In the genomic region with DNA sequence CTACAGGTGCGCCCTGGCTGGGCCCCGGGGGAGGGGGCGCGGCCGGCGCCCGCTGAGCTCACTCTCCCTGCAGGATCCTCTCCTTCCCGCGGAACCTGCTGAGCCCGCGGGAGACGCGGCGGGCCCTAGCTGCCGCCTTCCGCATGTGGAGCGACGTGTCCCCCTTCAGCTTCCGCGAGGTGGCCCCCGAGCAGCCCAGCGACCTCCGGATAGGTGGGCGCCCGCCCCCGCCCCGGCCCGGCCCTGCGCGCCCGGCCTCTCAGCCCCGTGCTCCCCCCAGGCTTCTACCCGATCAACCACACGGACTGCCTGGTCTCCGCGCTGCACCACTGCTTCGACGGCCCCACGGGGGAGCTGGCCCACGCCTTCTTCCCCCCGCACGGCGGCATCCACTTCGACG, we compare ENCODE assay signal across 7 cellular contexts. TPM values are rescaled to one million over a fixed set of nuclear protein-coding genes. Genes with fewer than 3 reads are reported as not detected.
DNase-seq lines count a peak whose midpoint lies in the region; ATAC-seq and TF ChIP-seq lines count a peak whose summit lies in the region.
"Not testable (repeated sequence)": the region's sequence is repeated elsewhere in the genome, so short reads cannot be mapped to it uniquely, and the experiment has no call there.

No MANE protein-coding gene starts in this region.

- not testable (repeated sequence) for H3K27me3 ChIP-seq in CD4-positive, alpha-beta T cell (ENCODE audit: control insufficient read depth, insufficient read depth, low read length)

- H3K27me3 Mint-ChIP-seq in CD4-positive, alpha-beta T cell; T-helper 17 cell; activated CD8-positive, alpha-beta memory T cell treated with anti-CD3 and anti-CD28 coated beads, Interleukin-2, amount 10 ng/mL, durations not matched to agents 7 days and 5 days; effector memory CD8-positive, alpha-beta T cell: not testable (repeated sequence)

- not testable (repeated sequence) for H3K4me1 Mint-ChIP-seq in CD4-positive, alpha-beta T cell (ENCODE audit: low read depth); T-helper 17 cell; activated CD8-positive, alpha-beta memory T cell treated with anti-CD3 and anti-CD28 coated beads, Interleukin-2, amount 10 ng/mL, durations not matched to agents 7 days and 5 days; effector memory CD8-positive, alpha-beta T cell (ENCODE audit: low read depth in 2 of 2); stimulated activated effector memory CD8-positive, alpha-beta T cell treated with anti-CD3 and anti-CD28 coated beads, Interleukin-12 subunit alpha, Interleukin-12 subunit beta, amount 100 ng/mL, for 72 hours

- not testable (repeated sequence) for H3K4me1 ChIP-seq in mucosa of descending colon (ENCODE audit: low read depth)

- TF ChIP-seq CTCF in CD4-positive, alpha-beta T cell (IDR thresholded peaks at IDR 0.05); mucosa of descending colon (IDR thresholded peaks at IDR 0.05): not testable (repeated sequence)

- ATAC-seq in CD4-positive, alpha-beta T cell (ENCODE audit: poor library complexity): peak; percentile 53
- ATAC-seq in T-helper 17 cell (peak; percentile 22), left ventricle myocardium superior (peak; percentile 27), mucosa of descending colon (peak; percentile 6)
- peak; percentile 28 for ATAC-seq in activated CD8-positive, alpha-beta memory T cell treated with anti-CD3 and anti-CD28 coated beads, Interleukin-2, amount 10 ng/mL, durations not matched to agents 7 days and 5 days
- peak; percentile 68 for ATAC-seq in effector memory CD8-positive, alpha-beta T cell (replicated peaks)
- peak; percentile 4 for ATAC-seq in stimulated activated effector memory CD8-positive, alpha-beta T cell treated with anti-CD3 and anti-CD28 coated beads, Interleukin-12 subunit alpha, Interleukin-12 subunit beta, amount 100 ng/mL, for 72 hours

- CTCF ChIA-PET in CD4-positive, alpha-beta T cell (lab: Charles Lee); activated CD8-positive, alpha-beta memory T cell treated with anti-CD3 and anti-CD28 coated beads, Interleukin-2, amount 10 ng/mL, durations not matched to agents 7 days and 5 days (lab: Charles Lee): not testable (repeated sequence)

- intact Hi-C loops in CD4-positive, alpha-beta T cell (cut with DNase I, micrococcal nuclease); left ventricle myocardium superior (cut with micrococcal nuclease); mucosa of descending colon (cut with DNase I, micrococcal nuclease): not testable (repeated sequence)

- POLR2A ChIA-PET in CD4-positive, alpha-beta T cell (lab: Charles Lee): not testable (repeated sequence)

- H3K9me3 Mint-ChIP-seq in CD4-positive, alpha-beta T cell; activated CD8-positive, alpha-beta memory T cell treated with anti-CD3 and anti-CD28 coated beads, Interleukin-2, amount 10 ng/mL, durations not matched to agents 7 days and 5 days (ENCODE audit: low read depth); effector memory CD8-positive, alpha-beta T cell; stimulated activated effector memory CD8-positive, alpha-beta T cell treated with anti-CD3 and anti-CD28 coated beads, Interleukin-12 subunit alpha, Interleukin-12 subunit beta, amount 100 ng/mL, for 72 hours: not testable (repeated sequence)

- H3K9me3 ChIP-seq in CD4-positive, alpha-beta T cell (ENCODE audit: control insufficient read depth, low read length); T-helper 17 cell (ENCODE audit: control insufficient read depth, low read length, poor library complexity, severe bottlenecking); mucosa of descending colon: not testable (repeated sequence)

- not testable (repeated sequence) for H3K27ac Mint-ChIP-seq in CD4-positive, alpha-beta T cell; T-helper 17 cell; activated CD8-positive, alpha-beta memory T cell treated with anti-CD3 and anti-CD28 coated beads, Interleukin-2, amount 10 ng/mL, durations not matched to agents 7 days and 5 days; effector memory CD8-positive, alpha-beta T cell; stimulated activated effector memory CD8-positive, alpha-beta T cell treated with anti-CD3 and anti-CD28 coated beads, Interleukin-12 subunit alpha, Interleukin-12 subunit beta, amount 100 ng/mL, for 72 hours

- H3K4me3 ChIP-seq in mucosa of descending colon: not testable (repeated sequence)

- not testable (repeated sequence) for DNase-seq in CD4-positive, alpha-beta T cell; T-helper 17 cell; activated CD8-positive, alpha-beta memory T cell treated with anti-CD3 and anti-CD28 coated beads, Interleukin-2, amount 10 ng/mL, durations not matched to agents 7 days and 5 days; effector memory CD8-positive, alpha-beta T cell; left ventricle myocardium superior; mucosa of descending colon; stimulated activated effector memory CD8-positive, alpha-beta T cell treated with anti-CD3 and anti-CD28 coated beads, Interleukin-12 subunit alpha, Interleukin-12 subunit beta, amount 100 ng/mL, for 72 hours (ENCODE audit: low spot score in 2 of 2)

- not testable (repeated sequence) for H3K36me3 ChIP-seq in mucosa of descending colon (ENCODE audit: low read depth)

- not testable (repeated sequence) for H3K36me3 Mint-ChIP-seq in CD4-positive, alpha-beta T cell (ENCODE audit: low read depth); T-helper 17 cell (ENCODE audit: low read depth); activated CD8-positive, alpha-beta memory T cell treated with anti-CD3 and anti-CD28 coated beads, Interleukin-2, amount 10 ng/mL, durations not matched to agents 7 days and 5 days; effector memory CD8-positive, alpha-beta T cell (ENCODE audit: insufficient read depth); stimulated activated effector memory CD8-positive, alpha-beta T cell treated with anti-CD3 and anti-CD28 coated beads, Interleukin-12 subunit alpha, Interleukin-12 subunit beta, amount 100 ng/mL, for 72 hours

- not testable (repeated sequence) for H3K4me3 Mint-ChIP-seq in CD4-positive, alpha-beta T cell; T-helper 17 cell; activated CD8-positive, alpha-beta memory T cell treated with anti-CD3 and anti-CD28 coated beads, Interleukin-2, amount 10 ng/mL, durations not matched to agents 7 days and 5 days; effector memory CD8-positive, alpha-beta T cell; stimulated activated effector memory CD8-positive, alpha-beta T cell treated with anti-CD3 and anti-CD28 coated beads, Interleukin-12 subunit alpha, Interleukin-12 subunit beta, amount 100 ng/mL, for 72 hours

- H3K27ac ChIP-seq in CD4-positive, alpha-beta T cell (ENCODE audit: low read depth, low read length): not testable (repeated sequence)

RNA-seq across cellular contexts. Expression of a gene that starts 7.5 kb away (rescaled TPM):
- total RNA-seq in CD4-positive, alpha-beta T cell: 10 to 100 TPM; 43.9 to 45.3 TPM
- 10 to 100 TPM; 67.5 to 87.3 TPM for total RNA-seq in T-helper 17 cell
- total RNA-seq in activated CD8-positive, alpha-beta memory T cell treated with anti-CD3 and anti-CD28 coated beads, Interleukin-2, amount 10 ng/mL, durations not matched to agents 7 days and 5 days: 10 to 100 TPM; 46.2 to 50.9 TPM
- total RNA-seq in left ventricle myocardium superior: 25.3 TPM
- total RNA-seq in mucosa of descending colon: 10 to 100 TPM; 32.4 to 75.2 (median 73.8) TPM

RNA-seq across cellular contexts. Expression of a gene that starts 24.1 kb away (rescaled TPM):
- 100 to 1,000 TPM; 206 to 217 TPM for total RNA-seq in CD4-positive, alpha-beta T cell
- total RNA-seq in T-helper 17 cell (100 to 1,000 TPM; 218 to 232 TPM), left ventricle myocardium superior (22.3 TPM), mucosa of descending colon (10 to 100 TPM; 67.1 to 91.0 (median 83.5) TPM)
- total RNA-seq in activated CD8-positive, alpha-beta memory T cell treated with anti-CD3 and anti-CD28 coated beads, Interleukin-2, amount 10 ng/mL, durations not matched to agents 7 days and 5 days: 100 to 1,000 TPM in 1 of 2 experiments, 10 to 100 TPM in 1; 80.5 to 100 TPM

RNA-seq across cellular contexts. Expression of a gene that starts 41.3 kb away (rescaled TPM):
- total RNA-seq in CD4-positive, alpha-beta T cell: 10 to 100 TPM; 49.8 to 52.0 TPM
- total RNA-seq in T-helper 17 cell: 10 to 100 TPM; 43.9 to 49.8 TPM
- total RNA-seq in activated CD8-positive, alpha-beta memory T cell treated with anti-CD3 and anti-CD28 coated beads, Interleukin-2, amount 10 ng/mL, durations not matched to agents 7 days and 5 days: 10 to 100 TPM; 40.5 to 45.9 TPM
- total RNA-seq in left ventricle myocardium superior: 26.1 TPM
- total RNA-seq in mucosa of descending colon: 10 to 100 TPM; 31.9 to 45.6 (median 36.8) TPM

Comparison
In these comparisons a context has a peak if more than half of its experiments do, and no peak if none do; other contexts are left out.
1. ATAC-seq: peak in every context shown above with its lines; median percentile 68 in effector memory CD8-positive, alpha-beta T cell; 53 in CD4-positive, alpha-beta T cell; 28 in activated CD8-positive, alpha-beta memory T cell treated with anti-CD3 and anti-CD28 coated beads, Interleukin-2, amount 10 ng/mL, durations not matched to agents 7 days and 5 days; 27 in left ventricle myocardium superior; 22 in T-helper 17 cell; 6 in mucosa of descending colon; 4 in stimulated activated effector memory CD8-positive, alpha-beta T cell treated with anti-CD3 and anti-CD28 coated beads, Interleukin-12 subunit alpha, Interleukin-12 subunit beta, amount 100 ng/mL, for 72 hours.